Comparison of ENCODE assay signal across 14 cellular contexts in genomic region chr14:100535287-100536131, GRCh38. TPM values are rescaled to one million over a fixed set of nuclear protein-coding genes. Genes with fewer than 3 reads are reported as not detected.
DNase-seq lines count a peak whose midpoint lies in the region; ATAC-seq and TF ChIP-seq lines count a peak whose summit lies in the region.
"Had no signal": no experiment of that assay in that cellular context is flagged by ENCODE, and none has a peak within 500 bp of the region (broad histone marks: within the 10 kb centered on the region; RNA-seq: fewer than 3 reads in every experiment).

No MANE protein-coding gene starts in this region.

- H3K4me3 ChIP-seq in body of pancreas: no peak overlapping the region
- H3K4me3 ChIP-seq in lower leg skin (ENCODE audit: low read depth, poor library complexity, severe bottlenecking): no peak overlapping the region
- H3K4me3 ChIP-seq: gastroesophageal sphincter had no signal

- no peaks in the 10 kb centered on the region for H3K27me3 ChIP-seq in body of pancreas
- H3K27me3 ChIP-seq: gastroesophageal sphincter had no signal

- no peak for TF ChIP-seq POLR2A in body of pancreas (IDR thresholded peaks at IDR 0.05)
- no peak for TF ChIP-seq POLR2A in lower leg skin (IDR thresholded peaks at IDR 0.05)

- no peaks in the 10 kb centered on the region for H3K36me3 ChIP-seq in body of pancreas (replicated peaks in 1 of 2; ENCODE audit: insufficient read depth in 1 of 2, low read depth in 2 of 2)

- peaks cover 74% of the 10 kb centered on the region for H3K4me1 ChIP-seq in body of pancreas

- no peak for ATAC-seq in body of pancreas
- ATAC-seq: gastroesophageal sphincter; natural killer cell treated with Interleukin-12 subunit alpha and Interleukin-12 subunit beta and Interleukin-15 and Interleukin-18, amount 100 ng/mL, for 72 hours had no signal

- WGBS in body of pancreas, 2 donors: 81 to 82% methylated on average over 10 to 16 of the region's 16 CpGs
- WGBS in lower leg skin, 2 donors: 83 to 87% methylated on average over 16 of the region's 16 CpGs

- peak overlapping the region; percentile 87 to 94 (median 89) for H3K27ac ChIP-seq in body of pancreas

- intact Hi-C loops in body of pancreas (cut with DNase I): no loop called here
- intact Hi-C loops in lower leg skin (cut with DNase I; ENCODE audit: low total_unique reads): no loop called here

- DNase-seq in stimulated activated CD4-positive, alpha-beta T cell treated with anti-CD3 and anti-CD28 coated beads, Interleukin-15, amount 100 ng/mL, for 24 hours: peak; percentile 0
- DNase-seq in stimulated activated CD4-positive, alpha-beta T cell treated with anti-CD3 and anti-CD28 coated beads, Interleukin-12 subunit alpha, Interleukin-12 subunit beta, amount 100 ng/mL, for 4 hours: no peak
- DNase-seq in body of pancreas: peak in 2 of 4 donors; percentile 1 to 5
- DNase-seq in lower leg skin (ENCODE audit: low spot score in 2 of 2): peak; percentile 10 to 69
- no peak for DNase-seq in iPS-NIHi7 (ENCODE audit: extremely low spot score)
- no peak for DNase-seq in Kasumi-1 (lab: John Stamatoyannopoulos, UW)
- no peak for DNase-seq in NCI-H226
- DNase-seq in NCI-H524 treated with DMSO at 0.1 percent for 48 hours (lab: John Stamatoyannopoulos, UW): no peak
- DNase-seq: AML-193; amygdala; effector CD8-positive, alpha-beta T cell; Karpas-422 had no signal

- TF ChIP-seq CTCF in body of pancreas (IDR thresholded peaks at IDR 0.05) (no peak), lower leg skin (IDR thresholded peaks at IDR 0.05) (no peak)

- H3K9me3 ChIP-seq in body of pancreas: no peaks in the 10 kb centered on the region
- H3K9me3 ChIP-seq: gastroesophageal sphincter had no signal

RNA-seq across cellular contexts. Expression of gene BEGAIN, which starts 51.7 kb away (rescaled TPM):
- total RNA-seq in body of pancreas: 10 to 100 TPM; 23.9 to 28.7 TPM
- 1 to 10 TPM in 3 of 4 donors, under 1 TPM in 1; 0.25 to 2.2 (median 1.6) TPM for total RNA-seq in lower leg skin
- total RNA-seq: natural killer cell treated with Interleukin-12 subunit alpha and Interleukin-12 subunit beta and Interleukin-15 and Interleukin-18, amount 100 ng/mL, for 72 hours had no signal

Comparison
In these comparisons a context has a peak if more than half of its experiments do, and no peak if none do; other contexts are left out.
1. DNase-seq: peak in stimulated activated CD4-positive, alpha-beta T cell treated with anti-CD3 and anti-CD28 coated beads, Interleukin-15, amount 100 ng/mL, for 24 hours (single experiment) and lower leg skin (2 of 2); none in stimulated activated CD4-positive, alpha-beta T cell treated with anti-CD3 and anti-CD28 coated beads, Interleukin-12 subunit alpha, Interleukin-12 subunit beta, amount 100 ng/mL, for 4 hours (single experiment), iPS-NIHi7 (single experiment), Kasumi-1 (0 of 2), NCI-H226 (single experiment) and NCI-H524 treated with DMSO at 0.1 percent for 48 hours (single experiment).
2. RNA of gene BEGAIN, which starts 51.7 kb away (total RNA-seq): 23.9 to 28.7 TPM in body of pancreas; 0.25 to 2.2 TPM in lower leg skin; every median in the first group is over 4 times any median in the second.